In genomic region chr6:46210294-46210693, GRCh38 we compare ENCODE assay signal across 24 cellular contexts. TPM values are rescaled to one million over a fixed set of nuclear protein-coding genes. Genes with fewer than 3 reads are reported as not detected.
"Had no signal": no experiment of that assay in that cellular context is flagged by ENCODE, and none has a peak within 500 bp of the region (broad histone marks: within the 10 kb centered on the region; RNA-seq: fewer than 3 reads in every experiment).

No MANE protein-coding gene starts in this region.

- DNase-seq: hypothalamus; islet precursor cell; left ventricle myocardium inferior; mesendoderm; naive thymus-derived CD4-positive, alpha-beta T cell; ovary; right lobe of liver; stimulated activated CD4-positive, alpha-beta T cell treated with anti-CD3 and anti-CD28 coated beads, Interleukin-1b, Interleukin-23, amount 100 ng/mL, for 48 hours; stimulated activated CD4-positive, alpha-beta T cell treated with anti-CD3 and anti-CD28 coated beads, Interleukin-2, amount 100 ng/mL, for 48 hours; stimulated activated CD4-positive, alpha-beta T cell treated with anti-CD3 and anti-CD28 coated beads, Interleukin-4, amount 100 ng/mL, for 4 hours; stimulated activated CD8-positive, alpha-beta memory T cell treated with anti-CD3 and anti-CD28 coated beads, Interleukin-4, amount 100 ng/mL, for 48 hours; stimulated activated naive B cell treated with anti-CD40 and anti-IgM and Interleukin-4, amounts not matched to agents 10 μg/mL and 1 μg/mL and 100 μg/mL, for 72 hours; substantia nigra; uterus had no signal

- ATAC-seq: naive thymus-derived CD4-positive, alpha-beta T cell; natural killer cell treated with Interleukin-12 subunit alpha and Interleukin-12 subunit beta and Interleukin-15 and Interleukin-18, amount 100 ng/mL, for 72 hours; right lobe of liver; stimulated activated naive B cell treated with anti-CD40 and anti-IgM and Interleukin-4, amounts not matched to agents 10 μg/mL and 1 μg/mL and 100 μg/mL, for 72 hours had no signal

- H3K9me3 Mint-ChIP-seq: mesothelial cell of epicardium; natural killer cell treated with Interleukin-12 subunit alpha and Interleukin-12 subunit beta and Interleukin-15 and Interleukin-18, amount 100 ng/mL, for 72 hours; stimulated activated naive B cell treated with anti-CD40 and anti-IgM and Interleukin-4, amounts not matched to agents 10 μg/mL and 1 μg/mL and 100 μg/mL, for 72 hours; type B pancreatic cell had no signal

- H3K4me3 Mint-ChIP-seq: mesothelial cell of epicardium; naive thymus-derived CD4-positive, alpha-beta T cell; natural killer cell treated with Interleukin-12 subunit alpha and Interleukin-12 subunit beta and Interleukin-15 and Interleukin-18, amount 100 ng/mL, for 72 hours; stimulated activated naive B cell treated with anti-CD40 and anti-IgM and Interleukin-4, amounts not matched to agents 10 μg/mL and 1 μg/mL and 100 μg/mL, for 72 hours; stimulated activated naive CD8-positive, alpha-beta T cell treated with anti-CD3 and anti-CD28 coated beads, Interleukin-15, Interleukin-2, amounts not matched to agents 100 ng/mL and 50 ng/mL, for 24 hours; type B pancreatic cell had no signal

- H3K4me3 ChIP-seq: left ventricle myocardium inferior, lung, ovary, right atrium auricular region, right lobe of liver, smooth muscle cell, tibial nerve, uterus had no signal

- H3K36me3 Mint-ChIP-seq: mesothelial cell of epicardium; naive thymus-derived CD4-positive, alpha-beta T cell; natural killer cell treated with Interleukin-12 subunit alpha and Interleukin-12 subunit beta and Interleukin-15 and Interleukin-18, amount 100 ng/mL, for 72 hours; stimulated activated naive B cell treated with anti-CD40 and anti-IgM and Interleukin-4, amounts not matched to agents 10 μg/mL and 1 μg/mL and 100 μg/mL, for 72 hours; type B pancreatic cell had no signal

- H3K4me1 Mint-ChIP-seq: mesothelial cell of epicardium; naive thymus-derived CD4-positive, alpha-beta T cell; stimulated activated naive B cell treated with anti-CD40 and anti-IgM and Interleukin-4, amounts not matched to agents 10 μg/mL and 1 μg/mL and 100 μg/mL, for 72 hours had no signal

- H3K27me3 Mint-ChIP-seq: natural killer cell treated with Interleukin-12 subunit alpha and Interleukin-12 subunit beta and Interleukin-15 and Interleukin-18, amount 100 ng/mL, for 72 hours had no signal

- H3K27ac Mint-ChIP-seq: mesothelial cell of epicardium; natural killer cell treated with Interleukin-12 subunit alpha and Interleukin-12 subunit beta and Interleukin-15 and Interleukin-18, amount 100 ng/mL, for 72 hours; progenitor cell of endocrine pancreas; stimulated activated naive B cell treated with anti-CD40 and anti-IgM and Interleukin-4, amounts not matched to agents 10 μg/mL and 1 μg/mL and 100 μg/mL, for 72 hours; stimulated activated naive CD8-positive, alpha-beta T cell treated with anti-CD3 and anti-CD28 coated beads, Interleukin-15, Interleukin-2, amounts not matched to agents 100 ng/mL and 50 ng/mL, for 24 hours; type B pancreatic cell had no signal

RNA-seq across cellular contexts. Expression of gene ENPP5, which starts 39.5 kb away (rescaled TPM):
- total RNA-seq: pulmonary artery endothelial cell had no signal
